1 cellular context compared by ENCODE assay signal in genomic region chr1:200669314-200670214, GRCh38.
TF ChIP-seq lines count a peak whose summit lies in the region.

Gene DDX59 (minus strand): TSS chr1:200669907. CDS start chr1:200666740, 3,167 bp downstream.

TF ChIP-seq in HCT116, 20 proteins besides CTCF, POLR2A, EP300 and RAD21 (continued from another document):
- TF ChIP-seq ZBTB33 (IDR thresholded peaks at IDR 0.05; ENCODE audit: extremely low read depth, insufficient replicate concordance, low read length) (peak; percentile 17), SP1 (IDR thresholded peaks at IDR 0.05; ENCODE audit: low read depth) (peak; percentile 93), ZNF274 (IDR thresholded peaks at IDR 0.05; ENCODE audit: low read depth, low read length) (no peak)
